Comparison of ENCODE assay signal across 15 cellular contexts in the genomic region with DNA sequence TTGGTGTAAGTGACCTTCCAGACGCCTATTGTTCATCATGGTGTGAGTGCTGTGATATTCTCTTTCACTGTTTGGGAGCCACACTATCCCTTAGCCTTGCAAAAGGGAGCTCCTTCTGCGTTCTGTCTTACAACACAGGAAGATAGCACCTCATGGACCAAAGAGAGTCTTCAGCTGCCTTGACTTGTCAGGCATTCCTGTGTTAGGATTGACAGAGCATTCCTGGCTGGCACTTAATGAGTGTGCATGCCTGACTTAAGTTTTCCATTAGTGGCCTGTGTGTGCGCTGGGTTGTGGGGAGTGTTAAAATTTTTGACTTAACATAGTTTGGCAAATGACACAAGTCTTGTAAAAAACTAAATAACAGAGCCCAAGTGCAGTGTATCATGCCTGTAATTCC. TPM values are rescaled to one million over a fixed set of nuclear protein-coding genes. Genes with fewer than 3 reads are reported as not detected.
DNase-seq lines count a peak whose midpoint lies in the region; ATAC-seq, FAIRE-seq and TF ChIP-seq lines count a peak whose summit lies in the region.
"Had no signal": no experiment of that assay in that cellular context is flagged by ENCODE, and none has a peak within 500 bp of the region (broad histone marks: within the 10 kb centered on the region; RNA-seq: fewer than 3 reads in every experiment).

No MANE protein-coding gene starts in this region.

- peak; percentile 34 for DNase-seq in LHCN-M2 (ENCODE audit: low read depth)
- DNase-seq in H1 (ENCODE audit: low read depth in 1 of 2, low spot score in 2 of 2): no peak
- DNase-seq in myocyte (ENCODE audit: low read depth): peak; percentile 74
- no peak for DNase-seq in stimulated activated naive B cell treated with anti-CD40 and anti-IgM and Interleukin-4, amounts not matched to agents 10 μg/mL and 1 μg/mL and 100 μg/mL, for 72 hours
- DNase-seq in mesothelial cell of epicardium (ENCODE audit: low spot score in 2 of 2, unreplicated experiment in 2 of 2): no peak
- no peak for DNase-seq in mucosa of gallbladder (ENCODE audit: low spot score)
- DNase-seq in hepatic stellate cell (ENCODE audit: low spot score): no peak
- DNase-seq: ACHN; CD4-positive, CD25-positive, alpha-beta regulatory T cell; DMS53; HCEC 1CT; HFFc6 had no signal

- H3K79me2 ChIP-seq in H1 (ENCODE audit: control insufficient read depth in 1 of 2, insufficient read depth in 2 of 2, low read length in 2 of 2): no peaks in the 10 kb centered on the region

- H3K36me3 Mint-ChIP-seq in stimulated activated naive B cell treated with anti-CD40 and anti-IgM and Interleukin-4, amounts not matched to agents 10 μg/mL and 1 μg/mL and 100 μg/mL, for 72 hours: no peaks in the 10 kb centered on the region
- H3K36me3 Mint-ChIP-seq in mesothelial cell of epicardium: no peaks in the 10 kb centered on the region
- H3K36me3 Mint-ChIP-seq: CD4-positive, CD25-positive, alpha-beta regulatory T cell had no signal

- H2BK5ac ChIP-seq in H1 (ENCODE audit: low read depth, low read length): no peak overlapping the region

- H3K23me2 ChIP-seq in H1 (ENCODE audit: low read depth, low read length): no peaks in the 10 kb centered on the region

- H4K8ac ChIP-seq in H1 (ENCODE audit: extremely low read depth, insufficient read depth, low read length): no peak overlapping the region

- H3K23ac ChIP-seq in H1 (ENCODE audit: insufficient read length): no peak overlapping the region

- no peak for TF ChIP-seq POLR2A in H1 (IDR thresholded peaks at IDR 0.05; ENCODE audit: control extremely low read depth in 1 of 2, low read depth in 2 of 2, low read length in 2 of 2)

- H3K9ac ChIP-seq in H1 (replicated peaks in 1 of 4; ENCODE audit: extremely low read depth in 1 of 4, low read depth in 3 of 4, low read length in 3 of 4): no peak overlapping the region
- H3K9ac ChIP-seq: BLaER1 treated with 17β-estradiol and CSF1 and Interleukin-3, amounts not matched to agents 10 nM and 100 nM had no signal

- H3K27ac ChIP-seq in H1 (ENCODE audit: low read depth, low read length): no peak overlapping the region
- H3K27ac ChIP-seq: BLaER1 treated with 17β-estradiol and CSF1 and Interleukin-3, amounts not matched to agents 10 nM and 100 nM; HL-60 had no signal

- H3K56ac ChIP-seq in H1 (replicated peaks; ENCODE audit: insufficient read length, low read depth, low read length): no peak overlapping the region

- no peak overlapping the region for H2BK20ac ChIP-seq in H1 (ENCODE audit: low read length)

- no peak for FAIRE-seq in H1 (lab: Jason Lieb, UNC)
- FAIRE-seq: GM18507 had no signal

- no peak overlapping the region for H4K91ac ChIP-seq in H1 (replicated peaks; ENCODE audit: insufficient read length, low read length)

- POLR2A ChIA-PET in H1 (lab: Charles Lee; ENCODE audit: partially characterized antibody): no interaction called here

- no peak for ATAC-seq in stimulated activated naive B cell treated with anti-CD40 and anti-IgM and Interleukin-4, amounts not matched to agents 10 μg/mL and 1 μg/mL and 100 μg/mL, for 72 hours (replicated peaks)

- H3K9me3 Mint-ChIP-seq in stimulated activated naive B cell treated with anti-CD40 and anti-IgM and Interleukin-4, amounts not matched to agents 10 μg/mL and 1 μg/mL and 100 μg/mL, for 72 hours: no peaks in the 10 kb centered on the region
- peaks cover 19% of the 10 kb centered on the region for H3K9me3 Mint-ChIP-seq in mesothelial cell of epicardium
- H3K9me3 Mint-ChIP-seq: CD4-positive, CD25-positive, alpha-beta regulatory T cell; HFFc6 had no signal

- H3K27ac Mint-ChIP-seq in stimulated activated naive B cell treated with anti-CD40 and anti-IgM and Interleukin-4, amounts not matched to agents 10 μg/mL and 1 μg/mL and 100 μg/mL, for 72 hours: peak overlapping the region; percentile 56
- no peak overlapping the region for H3K27ac Mint-ChIP-seq in mesothelial cell of epicardium
- H3K27ac Mint-ChIP-seq: CD4-positive, CD25-positive, alpha-beta regulatory T cell; HFFc6 had no signal

- H3K27me3 ChIP-seq in H1 (replicated peaks in 1 of 4; ENCODE audit: control insufficient read depth in 3 of 4, extremely low read depth in 1 of 4, insufficient read depth in 3 of 4, low read length in 3 of 4): no peaks in the 10 kb centered on the region
- H3K27me3 ChIP-seq: BLaER1 treated with 17β-estradiol and CSF1 and Interleukin-3, amounts not matched to agents 10 nM and 100 nM had no signal

- H3K27me3 Mint-ChIP-seq in stimulated activated naive B cell treated with anti-CD40 and anti-IgM and Interleukin-4, amounts not matched to agents 10 μg/mL and 1 μg/mL and 100 μg/mL, for 72 hours: peaks cover 19 to 33% of the 10 kb centered on the region in 2 donors
- H3K27me3 Mint-ChIP-seq in mesothelial cell of epicardium (ENCODE audit: low read depth): no peaks in the 10 kb centered on the region

- no peaks in the 10 kb centered on the region for H3K79me1 ChIP-seq in H1 (ENCODE audit: low read depth, low read length)

- H3K4me1 ChIP-seq in H1 (replicated peaks in 1 of 4; ENCODE audit: control insufficient read depth in 3 of 4, insufficient read depth in 4 of 4, low read length in 3 of 4): no peaks in the 10 kb centered on the region

- H3K4me1 Mint-ChIP-seq in stimulated activated naive B cell treated with anti-CD40 and anti-IgM and Interleukin-4, amounts not matched to agents 10 μg/mL and 1 μg/mL and 100 μg/mL, for 72 hours: no peaks in the 10 kb centered on the region
- H3K4me1 Mint-ChIP-seq in mesothelial cell of epicardium: peaks cover 10% of the 10 kb centered on the region
- H3K4me1 Mint-ChIP-seq: CD4-positive, CD25-positive, alpha-beta regulatory T cell had no signal

- no peak overlapping the region for H3K4me3 Mint-ChIP-seq in stimulated activated naive B cell treated with anti-CD40 and anti-IgM and Interleukin-4, amounts not matched to agents 10 μg/mL and 1 μg/mL and 100 μg/mL, for 72 hours
- no peak overlapping the region for H3K4me3 Mint-ChIP-seq in mesothelial cell of epicardium
- H3K4me3 Mint-ChIP-seq: CD4-positive, CD25-positive, alpha-beta regulatory T cell; HFFc6 had no signal

- WGBS in H1 (ENCODE audit: extremely low coverage in 1 of 2, insufficient coverage in 1 of 2, insufficient read length in 1 of 2, insufficient replicate concordance in 2 of 2, low coverage in 1 of 2, low lambda C conversion rate in 2 of 2, missing lambda C conversion rate in 1 of 2), 2 experiments: 91% methylated on average over 3 of the region's 3 CpGs; no CpG with 5 or more reads in 1 of the 2 experiments

- no peak overlapping the region for H4K5ac ChIP-seq in H1 (ENCODE audit: insufficient read length, low read depth, low read length)

- no peaks in the 10 kb centered on the region for H3K36me3 ChIP-seq in H1 (ENCODE audit: control insufficient read depth in 2 of 4, insufficient read depth in 4 of 4, low read length in 3 of 4)
- H3K36me3 ChIP-seq: BLaER1 treated with 17β-estradiol and CSF1 and Interleukin-3, amounts not matched to agents 10 nM and 100 nM had no signal

- no peaks in the 10 kb centered on the region for H3K9me3 ChIP-seq in H1 (ENCODE audit: insufficient read depth in 2 of 2, low read depth in 1 of 2, low read length in 1 of 2)
- H3K9me3 ChIP-seq: BLaER1 treated with 17β-estradiol and CSF1 and Interleukin-3, amounts not matched to agents 10 nM and 100 nM had no signal

- H3K4me2 ChIP-seq in H1 (ENCODE audit: insufficient read depth in 1 of 2, low read depth in 2 of 2, low read length in 2 of 2): no peak overlapping the region

- no peak overlapping the region for H3K4ac ChIP-seq in H1 (replicated peaks; ENCODE audit: insufficient read length, low read depth, low read length)

- H3K4me3 ChIP-seq in H1 (ENCODE audit: extremely low read depth in 1 of 4, insufficient read depth in 2 of 4, low read depth in 3 of 4, low read length in 4 of 4): no peak overlapping the region
- H3K4me3 ChIP-seq: BLaER1 treated with 17β-estradiol and CSF1 and Interleukin-3, amounts not matched to agents 10 nM and 100 nM had no signal

- no peak for TF ChIP-seq EP300 in H1 (IDR thresholded peaks at IDR 0.05; ENCODE audit: borderline replicate concordance in 1 of 2, low read depth in 2 of 2, low read length in 2 of 2)

- no peak for TF ChIP-seq CTCF in H1 (IDR thresholded peaks at IDR 0.05; ENCODE audit: control extremely low read depth in 1 of 3, insufficient read depth in 1 of 3, low read depth in 1 of 3, low read length in 3 of 3)
- no peak for TF ChIP-seq CTCF in mesothelial cell of epicardium (IDR thresholded peaks at IDR 0.05; ENCODE audit: unreplicated experiment)

- no peaks in the 10 kb centered on the region for H4K20me1 ChIP-seq in H1 (replicated peaks in 1 of 2; ENCODE audit: control insufficient read depth in 1 of 2, insufficient read depth in 2 of 2, low read length in 2 of 2)
- H4K20me1 ChIP-seq: BLaER1 treated with 17β-estradiol and CSF1 and Interleukin-3, amounts not matched to agents 10 nM and 100 nM had no signal

- H3K14ac ChIP-seq in H1 (ENCODE audit: insufficient read length): no peak overlapping the region

- H2AK5ac ChIP-seq in H1 (ENCODE audit: low read depth, low read length): no peak overlapping the region

- H2AFZ ChIP-seq in H1 (ENCODE audit: low read length): peak overlapping the region; percentile 63; the same call in 1 of the 2 replicates

- no peak overlapping the region for H3K18ac ChIP-seq in H1 (ENCODE audit: extremely low read depth, low read length)

- no peak for TF ChIP-seq RAD21 in H1 (IDR thresholded peaks at IDR 0.05 in 1 of 2, conservative IDR thresholded peaks at IDR 0.05 in 1 of 2; ENCODE audit: low read depth in 2 of 2, low read length in 2 of 2)

- H2BK120ac ChIP-seq in H1 (replicated peaks; ENCODE audit: low read depth, low read length): no peak overlapping the region

- CTCF ChIA-PET in H1 (lab: Charles Lee; ENCODE audit: partially characterized antibody): interaction anchor here (0.8 to 1.0 kb wide), 3 partner anchors 10 to 85 kb away, joined by 3 to 5 read pairs (median 4); no protein-coding TSS in a partner anchor

- no peak overlapping the region for H2BK15ac ChIP-seq in H1 (ENCODE audit: low read length)

- H2BK12ac ChIP-seq in H1 (ENCODE audit: low read depth, low read length): no peak overlapping the region

TF ChIP-seq in H1, 55 proteins besides CTCF, POLR2A, EP300 and RAD21 (continues in another document):
- TF ChIP-seq RNF2 (IDR thresholded peaks at IDR 0.05; ENCODE audit: borderline replicate concordance, low read depth, low read length, missing control alignments, poor library complexity, severe bottlenecking): no peak

RNA-seq across cellular contexts. Expression of gene MSRB2, which starts 21.9 kb away (rescaled TPM):
- total RNA-seq in LHCN-M2 (2014; rRNA removed) (18.9 and 23.7 TPM in 2 replicates), myocyte (21.4 and 22.2 TPM in 2 replicates), mesothelial cell of epicardium (25.6 to 33.9 TPM (median 28.9 TPM) in 3 replicates), mucosa of gallbladder (45.5 TPM)
- polyA plus RNA-seq in LHCN-M2 (2012): 31.3 TPM
- 9.6 and 11.0 TPM in 2 replicates for total RNA-seq in H1 (2021; fragmentation: NEBNext Ultra II Directional; extraction: Animal tissue kit (Norgen Biotek cat#: 25700))
- polyA plus RNA-seq in H1 (2011; rRNA removed): 11.6 and 13.9 TPM in 2 replicates
- polyA plus RNA-seq in H1 (2011; cell fraction: cytosol; rRNA removed): 12.1 TPM
- polyA plus RNA-seq in H1 (2011; cell fraction: nucleus; rRNA removed): 11.7 TPM
- polyA plus RNA-seq in H1 (2012, experiment 1 of 2): 15.3 to 18.6 TPM (median 16.3 TPM) in 4 replicates
- polyA plus RNA-seq in H1 (2012, experiment 2 of 2): 7.8 TPM
- 6.0 TPM for polyA plus RNA-seq in H1 (2013, experiment 1 of 2)
- polyA plus RNA-seq in H1 (2013, experiment 2 of 2): 5.0 TPM
- polyA minus RNA-seq in H1 (2011; rRNA and poly(A)+ RNA removed): 9.6 and 13.4 TPM in 2 replicates
- polyA minus RNA-seq in H1 (2011; cell fraction: cytosol; rRNA and poly(A)+ RNA removed): 1.6 TPM
- polyA minus RNA-seq in H1 (2011; cell fraction: nucleus; rRNA and poly(A)+ RNA removed): 5.8 TPM
- polyA plus RNA-seq in myocyte (2012): 28.0 TPM

Comparison
In these comparisons a context has a peak if more than half of its experiments do, and no peak if none do; other contexts are left out.
1. DNase-seq: peak in LHCN-M2 (single experiment) and myocyte (single experiment); none in H1 (0 of 2), stimulated activated naive B cell treated with anti-CD40 and anti-IgM and Interleukin-4, amounts not matched to agents 10 μg/mL and 1 μg/mL and 100 μg/mL, for 72 hours (single experiment), mesothelial cell of epicardium (0 of 2), mucosa of gallbladder (single experiment) and hepatic stellate cell (single experiment).